Comparison of ENCODE assay signal across 11 cellular contexts in the genomic region with DNA sequence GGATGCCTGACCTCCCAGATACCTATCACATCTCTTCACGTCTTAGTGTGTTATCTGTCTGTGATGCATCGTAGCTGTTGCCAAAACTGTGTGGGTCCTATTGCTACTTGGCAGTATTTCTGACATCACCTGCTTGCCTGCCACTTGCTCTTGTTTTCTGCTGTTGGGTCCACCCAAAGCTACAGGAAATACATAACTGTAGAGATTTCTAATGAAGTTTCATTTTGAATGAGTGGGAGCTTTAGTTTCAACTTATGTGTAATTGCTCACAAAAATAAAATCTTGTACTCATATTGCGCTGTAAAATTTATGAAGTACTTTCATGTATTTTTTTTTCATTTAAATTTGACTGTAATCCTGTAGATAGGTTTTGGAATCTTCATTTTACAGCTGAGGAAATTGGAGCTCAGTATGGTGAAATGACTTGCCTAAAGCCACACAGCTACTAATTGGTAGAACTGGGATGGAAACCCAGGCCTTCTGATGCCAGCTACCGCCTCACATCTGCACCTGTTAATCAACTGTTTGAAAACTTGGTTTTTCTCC.
DNase-seq lines count a peak whose midpoint lies in the region; ATAC-seq and TF ChIP-seq lines count a peak whose summit lies in the region.
"Had no signal": no experiment of that assay in that cellular context is flagged by ENCODE, and none has a peak within 500 bp of the region (broad histone marks: within the 10 kb centered on the region; RNA-seq: fewer than 3 reads in every experiment).

No MANE protein-coding gene starts in this region.

- ATAC-seq in activated CD8-positive, alpha-beta memory T cell treated with anti-CD3 and anti-CD28 coated beads, Interleukin-2, amount 10 ng/mL, durations not matched to agents 7 days and 5 days, result peak; percentile 92
- ATAC-seq in GM21528 (IDR thresholded peaks at IDR 0.05; ENCODE audit: low FRiP score, unreplicated experiment) (peak; percentile 81), HG03280 (IDR thresholded peaks at IDR 0.05; ENCODE audit: unreplicated experiment) (peak; percentile 65), memory B cell (ENCODE audit: low read depth) (no peak)
- ATAC-seq: pancreas had no signal

- CTCF ChIA-PET in activated CD8-positive, alpha-beta memory T cell treated with anti-CD3 and anti-CD28 coated beads, Interleukin-2, amount 10 ng/mL, durations not matched to agents 7 days and 5 days (lab: Charles Lee), result interaction anchor here (0.8 to 1.9 kb wide), 4 partner anchors 10 to 113 kb away, joined by 4 to 9 read pairs (median 5); no protein-coding TSS in a partner anchor

- no peak for TF ChIP-seq CTCF in type B pancreatic cell (conservative IDR thresholded peaks at IDR 0.05)

- peak; percentile 74 for DNase-seq in activated CD8-positive, alpha-beta memory T cell treated with anti-CD3 and anti-CD28 coated beads, Interleukin-2, amount 10 ng/mL, durations not matched to agents 7 days and 5 days
- no peak for DNase-seq in activated CD8-positive, alpha-beta memory T cell treated with anti-CD3 and anti-CD28 coated beads, Interleukin-2, amount 50 U/mL, for 48 hours
- DNase-seq in memory B cell (ENCODE audit: low spot score in 2 of 2), result no peak
- no peak for DNase-seq in NCI-H446 (lab: John Stamatoyannopoulos, UW)
- no peak for DNase-seq in NCI-H510A (lab: John Stamatoyannopoulos, UW)
- no peak for DNase-seq in type B pancreatic cell (ENCODE audit: extremely low spot score, unreplicated experiment)
- DNase-seq: effector memory CD4-positive, alpha-beta T cell; pancreas had no signal

- no peaks in the 10 kb centered on the region for H3K27me3 Mint-ChIP-seq in activated CD8-positive, alpha-beta memory T cell treated with anti-CD3 and anti-CD28 coated beads, Interleukin-2, amount 10 ng/mL, durations not matched to agents 7 days and 5 days
- H3K27me3 Mint-ChIP-seq in memory B cell (no peaks in the 10 kb centered on the region), type B pancreatic cell (peaks cover 3% of the 10 kb centered on the region)

- H3K4me3 Mint-ChIP-seq in activated CD8-positive, alpha-beta memory T cell treated with anti-CD3 and anti-CD28 coated beads, Interleukin-2, amount 10 ng/mL, durations not matched to agents 7 days and 5 days, result peak overlapping the region; percentile 23
- H3K4me3 Mint-ChIP-seq in memory B cell (no peak overlapping the region), type B pancreatic cell (no peak overlapping the region)
- H3K4me3 Mint-ChIP-seq: immature natural killer cell had no signal

- H3K27ac Mint-ChIP-seq in activated CD8-positive, alpha-beta memory T cell treated with anti-CD3 and anti-CD28 coated beads, Interleukin-2, amount 10 ng/mL, durations not matched to agents 7 days and 5 days, result peak overlapping the region; percentile 89
- H3K27ac Mint-ChIP-seq in memory B cell (peak overlapping the region; percentile 38), type B pancreatic cell (no peak overlapping the region)

- peaks cover 62% of the 10 kb centered on the region for H3K36me3 Mint-ChIP-seq in activated CD8-positive, alpha-beta memory T cell treated with anti-CD3 and anti-CD28 coated beads, Interleukin-2, amount 10 ng/mL, durations not matched to agents 7 days and 5 days
- H3K36me3 Mint-ChIP-seq in memory B cell, result peaks cover 3% of the 10 kb centered on the region
- no peaks in the 10 kb centered on the region for H3K36me3 Mint-ChIP-seq in type B pancreatic cell

- H3K9me3 Mint-ChIP-seq in activated CD8-positive, alpha-beta memory T cell treated with anti-CD3 and anti-CD28 coated beads, Interleukin-2, amount 10 ng/mL, durations not matched to agents 7 days and 5 days (ENCODE audit: low read depth), result peaks cover 28% of the 10 kb centered on the region
- peaks cover 5% of the 10 kb centered on the region for H3K9me3 Mint-ChIP-seq in memory B cell
- H3K9me3 Mint-ChIP-seq in type B pancreatic cell, result peaks cover 8% of the 10 kb centered on the region

- H3K4me1 Mint-ChIP-seq in activated CD8-positive, alpha-beta memory T cell treated with anti-CD3 and anti-CD28 coated beads, Interleukin-2, amount 10 ng/mL, durations not matched to agents 7 days and 5 days, result peaks cover 61% of the 10 kb centered on the region
- peaks cover 6% of the 10 kb centered on the region for H3K4me1 Mint-ChIP-seq in memory B cell
- no peaks in the 10 kb centered on the region for H3K4me1 Mint-ChIP-seq in type B pancreatic cell (ENCODE audit: unreplicated experiment)
